Comparison of ENCODE assay signal across 27 cellular contexts in genomic region chr5:169814045-169814444, GRCh38.
"Had no signal": no experiment of that assay in that cellular context is flagged by ENCODE, and none has a peak within 500 bp of the region (broad histone marks: within the 10 kb centered on the region; RNA-seq: fewer than 3 reads in every experiment).

No MANE protein-coding gene starts in this region.

- H2AFZ ChIP-seq: neural progenitor cell, parathyroid adenoma had no signal

- H3K4me3 ChIP-seq: neural progenitor cell, ovary, psoas muscle, skin epidermis, smooth muscle cell, spleen, stomach, suprapubic skin, testis, tibial artery, transverse colon, upper lobe of right lung, uterus had no signal

- H3K4me2 ChIP-seq: neural progenitor cell, smooth muscle cell had no signal

- DNase-seq: naive thymus-derived CD4-positive, alpha-beta T cell; natural killer cell; occipital lobe; ovary; posterior cingulate gyrus; psoas muscle; right cardiac atrium; spleen; stimulated activated CD4-positive, alpha-beta T cell treated with anti-CD3 and anti-CD28 coated beads, Interleukin-12 subunit alpha, Interleukin-12 subunit beta, amount 100 ng/mL, for 4 hours; stimulated activated CD4-positive, alpha-beta T cell treated with anti-CD3 and anti-CD28 coated beads, Interleukin-1b, Interleukin-23, amount 100 ng/mL, for 48 hours; stimulated activated CD4-positive, alpha-beta T cell treated with anti-CD3 and anti-CD28 coated beads, Interleukin-4, amount 100 ng/mL, for 1 hour; stimulated activated CD4-positive, alpha-beta T cell treated with anti-CD3 and anti-CD28 coated beads, Interleukin-4, amount 100 ng/mL, for 4 hours; stimulated activated CD8-positive, alpha-beta memory T cell treated with anti-CD3 and anti-CD28 coated beads, Interleukin-4, amount 100 ng/mL, for 48 hours; stimulated activated naive CD4-positive, alpha-beta T cell treated with Interleukin-2 at 50 U/mL for 16 hours; stomach; testis; tibial artery; transverse colon; upper lobe of right lung; uterus had no signal

- H3K9me3 ChIP-seq: ovary, spleen, stomach, suprapubic skin, testis, tibial artery, transverse colon, upper lobe of right lung, uterus had no signal

- H3K9ac ChIP-seq: neural progenitor cell, parathyroid adenoma had no signal

- H3K4me1 ChIP-seq: parathyroid adenoma, psoas muscle, stomach, suprapubic skin, testis, tibial artery, transverse colon, upper lobe of right lung, uterus had no signal

- H3K36me3 ChIP-seq: neural progenitor cell, ovary, stomach, suprapubic skin, tibial artery, transverse colon, upper lobe of right lung, uterus had no signal

- H3K27me3 ChIP-seq: neural progenitor cell, ovary, spleen, testis, transverse colon, upper lobe of right lung, uterus had no signal

- H3K27ac ChIP-seq: neural progenitor cell, ovary, parathyroid adenoma, psoas muscle, skin epidermis, spleen, stomach, suprapubic skin, testis, tibial artery, transverse colon, upper lobe of right lung, uterus had no signal

- ATAC-seq: naive thymus-derived CD4-positive, alpha-beta T cell; natural killer cell; psoas muscle; right cardiac atrium; sciatic nerve; stimulated activated memory B cell treated with anti-CD40 and anti-IgM and Interleukin-4, amounts not matched to agents 10 μg/mL and 1 μg/mL and 100 μg/mL, for 72 hours; upper lobe of right lung had no signal

- H3K79me2 ChIP-seq: parathyroid adenoma had no signal
